Comparison of ENCODE assay signal across 8 cellular contexts in the genomic region with DNA sequence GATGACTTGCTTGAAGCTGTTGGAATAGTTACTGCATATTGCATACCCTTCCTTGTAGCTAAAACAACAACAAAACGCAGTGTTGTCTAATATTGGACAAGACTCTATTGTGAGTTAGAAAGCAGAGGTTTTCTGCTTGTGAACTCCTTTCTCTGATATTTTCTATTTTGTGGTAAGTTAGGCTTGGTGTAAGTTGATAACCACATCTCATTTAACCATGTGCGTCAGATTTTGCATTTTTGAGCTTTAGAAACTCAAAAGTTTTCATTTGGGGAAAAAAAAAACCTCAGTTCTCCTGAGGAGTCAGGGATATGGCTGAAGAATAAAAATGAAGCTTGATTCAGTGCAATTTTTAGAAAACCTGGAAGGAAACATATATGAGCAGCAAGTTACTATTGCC. TPM values are rescaled to one million over a fixed set of nuclear protein-coding genes. Genes with fewer than 3 reads are reported as not detected.
DNase-seq lines count a peak whose midpoint lies in the region; ATAC-seq and TF ChIP-seq lines count a peak whose summit lies in the region.

No MANE protein-coding gene starts in this region.

- TF ChIP-seq CTCF in heart right ventricle (IDR thresholded peaks at IDR 0.05): no peak
- no peak for TF ChIP-seq CTCF in breast epithelium (IDR thresholded peaks at IDR 0.05)

- no peaks in the 10 kb centered on the region for H3K27me3 ChIP-seq in heart right ventricle
- no peaks in the 10 kb centered on the region for H3K27me3 ChIP-seq in breast epithelium

- DNase-seq in heart right ventricle (no peak), left ventricle myocardium superior (no peak), breast epithelium (ENCODE audit: low spot score in 2 of 2) (no peak), epidermal melanocyte (ENCODE audit: insufficient read length, low spot score) (no peak), NCI-H1930 (lab: John Stamatoyannopoulos, UW) (no peak), NCI-H526 (lab: John Stamatoyannopoulos, UW) (no peak)

- H3K36me3 ChIP-seq in heart right ventricle (peaks cover 0 to 52% (median 0%) of the 10 kb centered on the region in 9 donors), breast epithelium (no peaks in the 10 kb centered on the region), mesodermal cell (ENCODE audit: control insufficient read depth, insufficient read depth, low read length) (peaks cover 43% of the 10 kb centered on the region), urinary bladder (ENCODE audit: insufficient read depth) (peaks cover 1% of the 10 kb centered on the region)

- H3K9me3 ChIP-seq in heart right ventricle (no peaks in the 10 kb centered on the region), breast epithelium (no peaks in the 10 kb centered on the region), mesodermal cell (ENCODE audit: control insufficient read depth, low read length) (no peaks in the 10 kb centered on the region)

- no peak for TF ChIP-seq POLR2A in breast epithelium (IDR thresholded peaks at IDR 0.05)

- intact Hi-C loops in heart right ventricle (cut with DNase I) (loop anchor here in 2 of 10 donors (10.0 kb wide), 1 partner anchor 101 kb away; the partner anchor contains the start of gene HEXA (in 2 of the 2)), left ventricle myocardium superior (cut with micrococcal nuclease) (no loop called here), breast epithelium (cut with DNase I; ENCODE audit: low total_unique reads) (no loop called here)

- no peak for ATAC-seq in heart right ventricle
- no peak for ATAC-seq in left ventricle myocardium superior

- H3K27ac ChIP-seq in heart right ventricle: peak overlapping the region in 9 of 10 donors; percentile 97 to 100 (median 99)
- H3K27ac ChIP-seq in breast epithelium: peak overlapping the region; percentile 100
- peak overlapping the region; percentile 20 for H3K27ac ChIP-seq in mesodermal cell (ENCODE audit: low read depth, low read length, severe bottlenecking)
- peak overlapping the region; percentile 100 for H3K27ac ChIP-seq in urinary bladder (ENCODE audit: low read depth)

- peak overlapping the region; percentile 75 to 92 (median 84) for H3K4me3 ChIP-seq in heart right ventricle
- H3K4me3 ChIP-seq in breast epithelium: peak overlapping the region; percentile 88 to 93 (median 92)
- peak overlapping the region; percentile 97 for H3K4me3 ChIP-seq in mesodermal cell (ENCODE audit: extremely low read depth, insufficient read depth, low read length, poor library complexity, severe bottlenecking)
- peak overlapping the region; percentile 66 for H3K4me3 ChIP-seq in urinary bladder (ENCODE audit: low read depth, low read length)

- 3% methylated on average over 2 of the region's 2 CpGs for WGBS in heart right ventricle, 2 donors
- no CpG with 5 or more reads among the region's 2 CpGs for WGBS in mesodermal cell (ENCODE audit: insufficient coverage in 2 of 2), 2 experiments
- 10% methylated on average over 2 of the region's 2 CpGs for WGBS in urinary bladder

- H3K4me1 ChIP-seq in heart right ventricle: peaks cover 10 to 66% (median 59%) of the 10 kb centered on the region in 9 donors
- peaks cover 6 to 19% of the 10 kb centered on the region in 2 donors for H3K4me1 ChIP-seq in breast epithelium
- no peaks in the 10 kb centered on the region for H3K4me1 ChIP-seq in mesodermal cell (ENCODE audit: control insufficient read depth, insufficient read depth, low read length, poor library complexity, severe bottlenecking)
- H3K4me1 ChIP-seq in urinary bladder (ENCODE audit: insufficient read depth): no peaks in the 10 kb centered on the region

RNA-seq across cellular contexts. Expression of gene ARIH1, which starts 1.5 kb away (rescaled TPM):
- total RNA-seq in heart right ventricle (100 to 1,000 TPM; 148 to 231 (median 188) TPM), left ventricle myocardium superior (184 TPM), breast epithelium (100 to 1,000 TPM in 1 of 3 donors, 10 to 100 TPM in 2; 54.1 to 106 (median 61.1) TPM), urinary bladder (79.2 TPM)
- polyA plus RNA-seq in heart right ventricle (10 to 100 TPM; 23.1 to 28.9 TPM), urinary bladder (41.1 TPM)
- 135 TPM for polyA plus RNA-seq in mesodermal cell (2013, experiment 1 of 2)
- 131 TPM for polyA plus RNA-seq in mesodermal cell (2013, experiment 2 of 2)

Comparison
In these comparisons a context has a peak if more than half of its experiments do, and no peak if none do; other contexts are left out.
1. H3K27ac ChIP-seq: peak in every context shown above with its lines; median percentile 100 in breast epithelium; 100 in urinary bladder; 99 in heart right ventricle; 20 in mesodermal cell.